In genomic region chr12:117235261-117235660, GRCh38 we compare ENCODE assay signal across 2 cellular contexts.
TF ChIP-seq lines count a peak whose summit lies in the region.

No MANE protein-coding gene starts in this region.

TF ChIP-seq in GM23338, 12 proteins besides CTCF, POLR2A, EP300 and RAD21 (continued from another document):
- no peak for TF ChIP-seq CREB1 (CRISPR knock-in tag; IDR thresholded peaks at IDR 0.05; ENCODE audit: low read depth)
- TF ChIP-seq, protein P1, sequence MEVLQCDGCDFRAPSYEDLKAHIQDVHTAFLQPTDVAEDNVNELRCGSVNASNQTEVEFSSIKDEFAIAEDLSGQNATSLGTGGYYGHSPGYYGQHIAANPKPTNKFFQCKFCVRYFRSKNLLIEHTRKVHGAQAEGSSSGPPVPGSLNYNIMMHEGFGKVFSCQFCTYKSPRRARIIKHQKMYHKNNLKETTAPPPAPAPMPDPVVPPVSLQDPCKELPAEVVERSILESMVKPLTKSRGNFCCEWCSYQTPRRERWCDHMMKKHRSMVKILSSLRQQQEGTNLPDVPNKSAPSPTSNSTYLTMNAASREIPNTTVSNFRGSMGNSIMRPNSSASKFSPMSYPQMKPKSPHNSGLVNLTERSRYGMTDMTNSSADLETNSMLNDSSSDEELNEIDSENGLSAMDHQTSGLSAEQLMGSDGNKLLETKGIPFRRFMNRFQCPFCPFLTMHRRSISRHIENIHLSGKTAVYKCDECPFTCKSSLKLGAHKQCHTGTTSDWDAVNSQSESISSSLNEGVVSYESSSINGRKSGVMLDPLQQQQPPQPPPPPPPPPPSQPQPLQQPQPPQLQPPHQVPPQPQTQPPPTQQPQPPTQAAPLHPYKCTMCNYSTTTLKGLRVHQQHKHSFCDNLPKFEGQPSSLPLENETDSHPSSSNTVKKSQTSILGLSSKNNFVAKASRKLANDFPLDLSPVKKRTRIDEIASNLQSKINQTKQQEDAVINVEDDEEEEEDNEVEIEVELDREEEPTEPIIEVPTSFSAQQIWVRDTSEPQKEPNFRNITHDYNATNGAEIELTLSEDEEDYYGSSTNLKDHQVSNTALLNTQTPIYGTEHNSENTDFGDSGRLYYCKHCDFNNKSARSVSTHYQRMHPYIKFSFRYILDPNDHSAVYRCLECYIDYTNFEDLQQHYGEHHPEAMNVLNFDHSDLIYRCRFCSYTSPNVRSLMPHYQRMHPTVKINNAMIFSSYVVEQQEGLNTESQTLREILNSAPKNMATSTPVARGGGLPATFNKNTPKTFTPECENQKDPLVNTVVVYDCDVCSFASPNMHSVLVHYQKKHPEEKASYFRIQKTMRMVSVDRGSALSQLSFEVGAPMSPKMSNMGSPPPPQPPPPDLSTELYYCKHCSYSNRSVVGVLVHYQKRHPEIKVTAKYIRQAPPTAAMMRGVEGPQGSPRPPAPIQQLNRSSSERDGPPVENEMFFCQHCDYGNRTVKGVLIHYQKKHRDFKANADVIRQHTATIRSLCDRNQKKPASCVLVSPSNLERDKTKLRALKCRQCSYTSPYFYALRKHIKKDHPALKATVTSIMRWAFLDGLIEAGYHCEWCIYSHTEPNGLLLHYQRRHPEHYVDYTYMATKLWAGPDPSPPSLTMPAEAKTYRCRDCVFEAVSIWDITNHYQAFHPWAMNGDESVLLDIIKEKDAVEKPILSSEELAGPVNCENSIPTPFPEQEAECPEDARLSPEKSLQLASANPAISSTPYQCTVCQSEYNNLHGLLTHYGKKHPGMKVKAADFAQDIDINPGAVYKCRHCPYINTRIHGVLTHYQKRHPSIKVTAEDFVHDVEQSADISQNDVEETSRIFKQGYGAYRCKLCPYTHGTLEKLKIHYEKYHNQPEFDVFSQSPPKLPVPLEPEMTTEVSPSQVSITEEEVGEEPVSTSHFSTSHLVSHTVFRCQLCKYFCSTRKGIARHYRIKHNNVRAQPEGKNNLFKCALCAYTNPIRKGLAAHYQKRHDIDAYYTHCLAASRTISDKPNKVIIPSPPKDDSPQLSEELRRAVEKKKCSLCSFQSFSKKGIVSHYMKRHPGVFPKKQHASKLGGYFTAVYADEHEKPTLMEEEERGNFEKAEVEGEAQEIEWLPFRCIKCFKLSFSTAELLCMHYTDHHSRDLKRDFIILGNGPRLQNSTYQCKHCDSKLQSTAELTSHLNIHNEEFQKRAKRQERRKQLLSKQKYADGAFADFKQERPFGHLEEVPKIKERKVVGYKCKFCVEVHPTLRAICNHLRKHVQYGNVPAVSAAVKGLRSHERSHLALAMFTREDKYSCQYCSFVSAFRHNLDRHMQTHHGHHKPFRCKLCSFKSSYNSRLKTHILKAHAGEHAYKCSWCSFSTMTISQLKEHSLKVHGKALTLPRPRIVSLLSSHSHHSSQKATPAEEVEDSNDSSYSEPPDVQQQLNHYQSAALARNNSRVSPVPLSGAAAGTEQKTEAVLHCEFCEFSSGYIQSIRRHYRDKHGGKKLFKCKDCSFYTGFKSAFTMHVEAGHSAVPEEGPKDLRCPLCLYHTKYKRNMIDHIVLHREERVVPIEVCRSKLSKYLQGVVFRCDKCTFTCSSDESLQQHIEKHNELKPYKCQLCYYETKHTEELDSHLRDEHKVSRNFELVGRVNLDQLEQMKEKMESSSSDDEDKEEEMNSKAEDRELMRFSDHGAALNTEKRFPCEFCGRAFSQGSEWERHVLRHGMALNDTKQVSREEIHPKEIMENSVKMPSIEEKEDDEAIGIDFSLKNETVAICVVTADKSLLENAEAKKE (CRISPR knock-in tag; IDR thresholded peaks at IDR 0.05), result no peak
- no peak for TF ChIP-seq JUNB (IDR thresholded peaks at IDR 0.05; ENCODE audit: unreplicated experiment)
- no peak for TF ChIP-seq STAT1 (IDR thresholded peaks at IDR 0.05; ENCODE audit: unreplicated experiment)
- TF ChIP-seq ZNF331 (CRISPR knock-in tag; IDR thresholded peaks at IDR 0.05; ENCODE audit: low read depth), result no peak
- no peak for TF ChIP-seq ZNF114 (CRISPR knock-in tag; IDR thresholded peaks at IDR 0.05)
- no peak for TF ChIP-seq NANOG (IDR thresholded peaks at IDR 0.05; ENCODE audit: borderline replicate concordance)

TF ChIP-seq in WTC11, 78 proteins besides CTCF, POLR2A, EP300 and RAD21:
- TF ChIP-seq, protein P2, sequence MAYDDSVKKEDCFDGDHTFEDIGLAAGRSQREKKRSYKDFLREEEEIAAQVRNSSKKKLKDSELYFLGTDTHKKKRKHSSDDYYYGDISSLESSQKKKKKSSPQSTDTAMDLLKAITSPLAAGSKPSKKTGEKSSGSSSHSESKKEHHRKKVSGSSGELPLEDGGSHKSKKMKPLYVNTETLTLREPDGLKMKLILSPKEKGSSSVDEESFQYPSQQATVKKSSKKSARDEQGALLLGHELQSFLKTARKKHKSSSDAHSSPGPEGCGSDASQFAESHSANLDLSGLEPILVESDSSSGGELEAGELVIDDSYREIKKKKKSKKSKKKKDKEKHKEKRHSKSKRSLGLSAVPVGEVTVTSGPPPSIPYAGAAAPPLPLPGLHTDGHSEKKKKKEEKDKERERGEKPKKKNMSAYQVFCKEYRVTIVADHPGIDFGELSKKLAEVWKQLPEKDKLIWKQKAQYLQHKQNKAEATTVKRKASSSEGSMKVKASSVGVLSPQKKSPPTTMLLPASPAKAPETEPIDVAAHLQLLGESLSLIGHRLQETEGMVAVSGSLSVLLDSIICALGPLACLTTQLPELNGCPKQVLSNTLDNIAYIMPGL (CRISPR knock-in tag; IDR thresholded peaks at IDR 0.05), result no peak
- TF ChIP-seq CDX4 (CRISPR knock-in tag; IDR thresholded peaks at IDR 0.05; ENCODE audit: borderline replicate concordance) (no peak), GTF2I (CRISPR knock-in tag; conservative IDR thresholded peaks at IDR 0.05) (no peak), ZMAT4 (CRISPR knock-in tag; IDR thresholded peaks at IDR 0.05) (no peak), ZNF232 (CRISPR knock-in tag; IDR thresholded peaks at IDR 0.05) (no peak), ZNF671 (CRISPR knock-in tag; IDR thresholded peaks at IDR 0.05) (no peak), RELA (CRISPR knock-in tag; IDR thresholded peaks at IDR 0.05; ENCODE audit: borderline replicate concordance) (no peak), TEAD4 (CRISPR knock-in tag; IDR thresholded peaks at IDR 0.05) (no peak), CBFB (CRISPR knock-in tag; IDR thresholded peaks at IDR 0.05; ENCODE audit: low read depth) (no peak)
- TF ChIP-seq, protein P3, sequence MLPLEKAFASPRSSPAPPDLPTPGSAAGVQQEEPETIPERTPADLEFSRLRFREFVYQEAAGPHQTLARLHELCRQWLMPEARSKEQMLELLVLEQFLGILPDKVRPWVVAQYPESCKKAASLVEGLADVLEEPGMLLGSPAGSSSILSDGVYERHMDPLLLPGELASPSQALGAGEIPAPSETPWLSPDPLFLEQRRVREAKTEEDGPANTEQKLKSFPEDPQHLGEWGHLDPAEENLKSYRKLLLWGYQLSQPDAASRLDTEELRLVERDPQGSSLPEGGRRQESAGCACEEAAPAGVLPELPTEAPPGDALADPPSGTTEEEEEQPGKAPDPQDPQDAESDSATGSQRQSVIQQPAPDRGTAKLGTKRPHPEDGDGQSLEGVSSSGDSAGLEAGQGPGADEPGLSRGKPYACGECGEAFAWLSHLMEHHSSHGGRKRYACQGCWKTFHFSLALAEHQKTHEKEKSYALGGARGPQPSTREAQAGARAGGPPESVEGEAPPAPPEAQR (CRISPR knock-in tag; IDR thresholded peaks at IDR 0.05), result no peak
TF ChIP-seq in WTC11: peak in this region for 0.
